8 cellular contexts compared by ENCODE assay signal in the genomic region with DNA sequence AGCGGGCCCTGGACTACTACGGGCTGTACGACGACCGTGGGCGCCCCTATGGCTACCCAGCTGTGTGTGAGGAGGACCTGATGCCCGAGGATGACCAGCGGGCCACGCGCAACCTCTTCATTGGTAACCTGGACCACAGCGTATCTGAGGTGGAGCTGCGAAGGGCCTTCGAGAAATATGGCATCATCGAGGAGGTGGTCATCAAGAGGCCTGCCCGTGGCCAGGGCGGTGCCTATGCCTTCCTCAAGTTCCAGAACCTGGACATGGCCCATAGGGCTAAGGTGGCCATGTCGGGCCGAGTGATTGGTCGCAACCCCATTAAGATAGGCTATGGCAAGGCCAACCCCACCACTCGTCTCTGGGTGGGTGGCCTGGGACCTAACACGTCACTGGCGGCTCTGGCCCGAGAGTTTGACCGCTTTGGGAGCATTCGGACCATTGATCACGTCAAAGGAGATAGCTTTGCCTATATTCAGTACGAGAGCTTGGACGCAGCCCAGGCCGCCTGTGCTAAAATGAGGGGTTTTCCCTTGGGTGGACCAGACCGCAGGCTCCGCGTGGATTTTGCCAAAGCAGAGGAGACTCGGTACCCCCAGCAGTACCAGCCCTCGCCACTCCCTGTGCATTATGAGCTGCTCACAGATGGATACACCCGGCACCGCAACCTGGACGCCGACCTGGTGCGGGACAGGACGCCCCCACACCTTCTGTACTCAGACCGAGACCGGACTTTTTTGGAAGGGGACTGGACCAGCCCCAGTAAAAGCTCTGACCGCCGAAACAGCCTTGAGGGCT. TPM values are rescaled to one million over a fixed set of nuclear protein-coding genes. Genes with fewer than 3 reads are reported as not detected.
A peak's percentile ranks its signal among the peaks of the same experiment; 100 is the strongest.
DNase-seq lines count a peak whose midpoint lies in the region; ATAC-seq, FAIRE-seq and TF ChIP-seq lines count a peak whose summit lies in the region.

No MANE protein-coding gene starts in this region.

- TF ChIP-seq CTCF in A549 (IDR thresholded peaks at IDR 0.05), result no peak

- H3K9me3 Mint-ChIP-seq in dendritic cell treated with granulocyte-macrophage colony-stimulating factor and Interleukin-4, amounts not matched to agents 40 ng/mL and 50 ng/mL, for 4 days, result no peaks in the 10 kb centered on the region

- in situ Hi-C loops in G401 (cut with HindIII; ENCODE audit: low sequenced_read_pairs), result loop anchor here (25.0 kb wide), 1 partner anchor 780 kb away; a partner anchor contains a TSS

- H3K27ac ChIP-seq in A549 (peak overlapping the region; percentile 94 to 99), KOPT-K1 (ENCODE audit: low read depth, low read length, poor library complexity, severe bottlenecking) (peak overlapping the region; percentile 74), mucosa of rectum (ENCODE audit: low read depth in 2 of 2, low read length in 2 of 2) (no peak overlapping the region)

- H3K36me3 Mint-ChIP-seq in dendritic cell treated with granulocyte-macrophage colony-stimulating factor and Interleukin-4, amounts not matched to agents 40 ng/mL and 50 ng/mL, for 4 days (ENCODE audit: low read depth), result peaks cover 92% of the 10 kb centered on the region

- TF ChIP-seq EP300 in A549 (IDR thresholded peaks at IDR 0.05), result no peak

- DNase-seq in A549 (ENCODE audit: low read depth in 1 of 2, low spot score in 1 of 2) (no peak), G401 (ENCODE audit: low spot score) (no peak), GM19240 (ENCODE audit: insufficient read length, low spot score) (no peak), hippocampal formation (lab: John Stamatoyannopoulos, UW) (no peak)

- H3K36me3 ChIP-seq in KOPT-K1 (ENCODE audit: insufficient read depth, low read length), result peaks cover 85% of the 10 kb centered on the region
- H3K36me3 ChIP-seq in mucosa of rectum (ENCODE audit: control insufficient read depth in 2 of 2, insufficient read depth in 2 of 2, low read length in 2 of 2), result peaks cover 58 to 64% of the 10 kb centered on the region in 2 donors

- CTCF ChIA-PET in A549 (lab: Yijun Ruan, JAX), result interaction anchor here (1.3 to 1.9 kb wide), 2 partner anchors 290 to 776 kb away, joined by 3 to 6 read pairs; a partner anchor contains a TSS

- POLR2A ChIA-PET in A549 (lab: Yijun Ruan, JAX), result interaction anchor here (1.4 kb wide), 1 partner anchor 107 kb away, joined by 4 read pairs; a partner anchor contains a TSS

- H3K9me3 ChIP-seq in A549 (no peaks in the 10 kb centered on the region), KOPT-K1 (ENCODE audit: insufficient read depth, low read length, poor library complexity, severe bottlenecking) (no peaks in the 10 kb centered on the region), mucosa of rectum (ENCODE audit: control insufficient read depth in 2 of 2, low read length in 2 of 2) (no peaks in the 10 kb centered on the region)

- ATAC-seq in A549 (no peak), GM21825 (IDR thresholded peaks at IDR 0.05; ENCODE audit: unreplicated experiment) (no peak)

- peak overlapping the region; percentile 92 for H3K4me3 ChIP-seq in A549
- peak overlapping the region; percentile 72 to 76 for H3K4me3 ChIP-seq in mucosa of rectum (ENCODE audit: low read length in 2 of 2)

- H3K27ac Mint-ChIP-seq in dendritic cell treated with granulocyte-macrophage colony-stimulating factor and Interleukin-4, amounts not matched to agents 40 ng/mL and 50 ng/mL, for 4 days, result peak overlapping the region; percentile 81

- H3K4me2 ChIP-seq in A549, result peak overlapping the region; percentile 95

- WGBS in A549 (ENCODE audit: missing lambda C conversion rate), result 86% methylated on average over 19 of the region's 44 CpGs

- peak overlapping the region; percentile 81 for H3K4me3 Mint-ChIP-seq in dendritic cell treated with granulocyte-macrophage colony-stimulating factor and Interleukin-4, amounts not matched to agents 40 ng/mL and 50 ng/mL, for 4 days

- H3K27me3 Mint-ChIP-seq in dendritic cell treated with granulocyte-macrophage colony-stimulating factor and Interleukin-4, amounts not matched to agents 40 ng/mL and 50 ng/mL, for 4 days, result no peaks in the 10 kb centered on the region

- H3K27me3 ChIP-seq in mucosa of rectum (ENCODE audit: control insufficient read depth in 2 of 2, insufficient read depth in 2 of 2, low read length in 2 of 2), result no peaks in the 10 kb centered on the region

- intact Hi-C loops in dendritic cell treated with granulocyte-macrophage colony-stimulating factor and Interleukin-4, amounts not matched to agents 40 ng/mL and 50 ng/mL, for 4 days (cut with micrococcal nuclease), result no loop called here

- H3K9ac ChIP-seq in mucosa of rectum (ENCODE audit: low read depth in 1 of 2, low read length in 2 of 2), result peak overlapping the region; percentile 73 to 79

- no peak for TF ChIP-seq POLR2A in A549 (IDR thresholded peaks at IDR 0.05; ENCODE audit: low read length)

- FAIRE-seq in A549 (lab: Jason Lieb, UNC), result no peak

- TF ChIP-seq RAD21 in A549 (conservative IDR thresholded peaks at IDR 0.05 in 1 of 2, IDR thresholded peaks at IDR 0.05 in 1 of 2), result no peak

- H3K4me1 Mint-ChIP-seq in dendritic cell treated with granulocyte-macrophage colony-stimulating factor and Interleukin-4, amounts not matched to agents 40 ng/mL and 50 ng/mL, for 4 days (ENCODE audit: low read depth), result peaks cover 85% of the 10 kb centered on the region

- peaks cover 29% of the 10 kb centered on the region for H3K4me1 ChIP-seq in A549
- H3K4me1 ChIP-seq in mucosa of rectum (ENCODE audit: control insufficient read depth in 2 of 2, insufficient read depth in 2 of 2, low read length in 2 of 2), result peaks cover 40 to 44% of the 10 kb centered on the region in 2 donors

TF ChIP-seq in A549, 52 proteins besides CTCF, POLR2A, EP300 and RAD21:
- TF ChIP-seq SMC3 (IDR thresholded peaks at IDR 0.05) (no peak), TP53 (CRISPR knock-in tag; IDR thresholded peaks at IDR 0.05) (no peak), KDM5A (IDR thresholded peaks at IDR 0.05) (no peak), NR3C1 (IDR thresholded peaks at IDR 0.05) (no peak), CEBPB (IDR thresholded peaks at IDR 0.05) (no peak), RCOR1 (IDR thresholded peaks at IDR 0.05; ENCODE audit: low read depth, low read length) (no peak), RFX5 (IDR thresholded peaks at IDR 0.05) (no peak), NPAS2 (CRISPR knock-in tag; IDR thresholded peaks at IDR 0.05; ENCODE audit: borderline replicate concordance) (no peak), HEYL (CRISPR knock-in tag; IDR thresholded peaks at IDR 0.05) (no peak), CHD4 (IDR thresholded peaks at IDR 0.05; ENCODE audit: borderline replicate concordance) (no peak), MAZ (IDR thresholded peaks at IDR 0.05; ENCODE audit: borderline replicate concordance, low read depth, low read length) (no peak), ZSCAN20 (CRISPR knock-in tag; IDR thresholded peaks at IDR 0.05) (no peak), EHF (CRISPR knock-in tag; IDR thresholded peaks at IDR 0.05) (no peak)
- TF ChIP-seq, protein P1, sequence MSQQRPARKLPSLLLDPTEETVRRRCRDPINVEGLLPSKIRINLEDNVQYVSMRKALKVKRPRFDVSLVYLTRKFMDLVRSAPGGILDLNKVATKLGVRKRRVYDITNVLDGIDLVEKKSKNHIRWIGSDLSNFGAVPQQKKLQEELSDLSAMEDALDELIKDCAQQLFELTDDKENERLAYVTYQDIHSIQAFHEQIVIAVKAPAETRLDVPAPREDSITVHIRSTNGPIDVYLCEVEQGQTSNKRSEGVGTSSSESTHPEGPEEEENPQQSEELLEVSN (IDR thresholded peaks at IDR 0.05; ENCODE audit: borderline replicate concordance, low read depth), result no peak
- TF ChIP-seq, protein P2, sequence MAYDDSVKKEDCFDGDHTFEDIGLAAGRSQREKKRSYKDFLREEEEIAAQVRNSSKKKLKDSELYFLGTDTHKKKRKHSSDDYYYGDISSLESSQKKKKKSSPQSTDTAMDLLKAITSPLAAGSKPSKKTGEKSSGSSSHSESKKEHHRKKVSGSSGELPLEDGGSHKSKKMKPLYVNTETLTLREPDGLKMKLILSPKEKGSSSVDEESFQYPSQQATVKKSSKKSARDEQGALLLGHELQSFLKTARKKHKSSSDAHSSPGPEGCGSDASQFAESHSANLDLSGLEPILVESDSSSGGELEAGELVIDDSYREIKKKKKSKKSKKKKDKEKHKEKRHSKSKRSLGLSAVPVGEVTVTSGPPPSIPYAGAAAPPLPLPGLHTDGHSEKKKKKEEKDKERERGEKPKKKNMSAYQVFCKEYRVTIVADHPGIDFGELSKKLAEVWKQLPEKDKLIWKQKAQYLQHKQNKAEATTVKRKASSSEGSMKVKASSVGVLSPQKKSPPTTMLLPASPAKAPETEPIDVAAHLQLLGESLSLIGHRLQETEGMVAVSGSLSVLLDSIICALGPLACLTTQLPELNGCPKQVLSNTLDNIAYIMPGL (CRISPR knock-in tag; IDR thresholded peaks at IDR 0.05; ENCODE audit: borderline replicate concordance), result no peak

RNA-seq across cellular contexts. Expression of a gene that starts 1.4 kb away (rescaled TPM):
- 7.9 and 10.9 TPM in 2 replicates for polyA plus RNA-seq in A549 (2011; rRNA removed)
- 10.0 and 13.4 TPM in 2 replicates for polyA plus RNA-seq in A549 (2012; cell fraction: cytosol; rRNA removed)
- 8.4 and 8.7 TPM in 2 replicates for polyA plus RNA-seq in A549 (2012; cell fraction: nucleus; rRNA removed)
- polyA plus RNA-seq in A549 (2017; fragmentation: RNase III; extraction: RNeasy Plus Mini Kit Qiagen cat#74134 plus additional on column Dnase treatment), result 15.4 to 18.0 TPM (median 17.0 TPM) in 3 replicates
- 15.9 and 16.0 TPM in 2 replicates for polyA minus RNA-seq in A549 (2011; rRNA and poly(A)+ RNA removed)
- 48.4 and 52.6 TPM in 2 replicates for total RNA-seq in G401 (2014; rRNA removed; shearing (Covaris generic))

RNA-seq across cellular contexts. Expression of a gene that starts 7.4 kb away (rescaled TPM):
- polyA plus RNA-seq in A549 (2011; rRNA removed) (62.8 and 84.9 TPM in 2 replicates), A549 (2017; fragmentation: RNase III; extraction: RNeasy Plus Mini Kit Qiagen cat#74134 plus additional on column Dnase treatment) (64.3 to 67.8 TPM (median 67.1 TPM) in 3 replicates)
- polyA plus RNA-seq in A549 (2012; cell fraction: cytosol; rRNA removed), result 39.6 and 51.7 TPM in 2 replicates
- polyA plus RNA-seq in A549 (2012; cell fraction: nucleus; rRNA removed), result 10.4 and 16.3 TPM in 2 replicates
- 7.0 and 9.9 TPM in 2 replicates for polyA minus RNA-seq in A549 (2011; rRNA and poly(A)+ RNA removed)
- 112 and 162 TPM in 2 replicates for total RNA-seq in G401 (2014; rRNA removed; shearing (Covaris generic))

Comparison
In these comparisons a context has a peak if more than half of its experiments do, and no peak if none do; other contexts are left out.
1. H3K27ac ChIP-seq: peak in A549 (2 of 2) and KOPT-K1 (single experiment); none in mucosa of rectum (0 of 2).